26 cellular contexts compared by ENCODE assay signal in the genomic region with DNA sequence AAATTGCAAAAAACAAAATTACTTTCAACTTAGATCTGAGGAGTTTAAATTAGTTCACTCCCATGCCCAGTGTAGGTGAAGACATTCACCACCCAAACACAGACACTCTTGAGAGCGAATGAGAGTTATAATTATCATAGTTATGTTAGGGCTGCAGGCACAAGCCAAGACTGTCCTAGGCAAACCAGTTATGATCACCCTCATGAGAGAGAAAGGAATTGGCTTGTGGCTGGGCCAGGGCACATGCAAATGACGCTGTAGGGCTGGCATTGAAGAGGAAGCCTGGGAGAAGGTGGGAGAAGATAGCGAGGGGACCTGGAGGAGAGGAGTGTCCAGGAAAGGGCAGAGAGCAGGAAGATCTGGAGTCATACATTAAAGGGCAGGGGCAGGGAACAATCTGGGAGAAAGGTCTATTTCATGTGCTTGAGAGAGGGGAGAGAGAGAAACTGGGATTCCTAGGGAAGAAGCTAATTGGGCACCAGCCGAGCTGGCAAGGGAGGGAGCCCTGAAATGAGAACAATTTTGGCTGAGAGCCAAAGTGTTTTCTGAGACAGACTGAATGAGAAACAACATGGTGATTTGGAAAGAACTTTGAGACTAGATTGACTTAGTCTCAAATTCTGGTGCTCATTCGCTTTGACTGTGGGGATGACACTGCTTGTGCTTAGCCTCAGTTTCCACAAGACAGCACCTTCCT.
DNase-seq lines count a peak whose midpoint lies in the region; TF ChIP-seq lines count a peak whose summit lies in the region.
"Had no signal": no experiment of that assay in that cellular context is flagged by ENCODE, and none has a peak within 500 bp of the region (broad histone marks: within the 10 kb centered on the region; RNA-seq: fewer than 3 reads in every experiment).

No MANE protein-coding gene starts in this region.

- no peaks in the 10 kb centered on the region for H3K27me3 ChIP-seq in Peyer's patch
- H3K27me3 ChIP-seq: BLaER1 treated with 17β-estradiol and CSF1 and Interleukin-3, amounts not matched to agents 10 nM and 100 nM; body of pancreas; suprapubic skin; uterus had no signal

- DNase-seq in NCI-H2171 treated with DMSO at 0.1 percent for 48 hours (lab: John Stamatoyannopoulos, UW) = peak; percentile 1
- no peak for DNase-seq in NCI-H2171 (lab: John Stamatoyannopoulos, UW)
- DNase-seq in EH (ENCODE audit: low read depth) = peak; percentile 45
- DNase-seq in NCI-H69 (lab: John Stamatoyannopoulos, UW) = peak; percentile 81
- peak; percentile 9 for DNase-seq in midbrain (lab: John Stamatoyannopoulos, UW)
- no peak for DNase-seq in NCI-H1930 (lab: John Stamatoyannopoulos, UW)
- no peak for DNase-seq in stimulated activated naive CD4-positive, alpha-beta T cell (lab: John Stamatoyannopoulos, UW)
- no peak for DNase-seq in Peyer's patch
- DNase-seq: activated CD4-positive, alpha-beta T cell treated with anti-CD3 and anti-CD28 coated beads for 36 hours; activated CD8-positive, alpha-beta memory T cell treated with anti-CD3 and anti-CD28 coated beads for 24 hours; activated gamma-delta T cell; activated naive CD8-positive, alpha-beta T cell treated with anti-CD3 and anti-CD28 coated beads, Interleukin-2, amount 50 U/mL, for 24 hours; activated T-cell treated with anti-CD3 and anti-CD28 coated beads, Interleukin-2, amount 50 U/mL, for 1 hour; body of pancreas; Caco-2; effector CD4-positive, alpha-beta T cell; mesendoderm; naive B cell; NCI-H1436 treated with DMSO at 0.1 percent for 48 hours; occipital lobe; spleen; stimulated activated CD4-positive, alpha-beta T cell treated with anti-CD3 and anti-CD28 coated beads, Interleukin-2, amount 100 ng/mL, for 48 hours; uterus had no signal

- TF ChIP-seq CTCF in Peyer's patch (IDR thresholded peaks at IDR 0.05) = no peak

- no peak overlapping the region for H3K27ac ChIP-seq in Peyer's patch
- H3K27ac ChIP-seq: BLaER1 treated with 17β-estradiol and CSF1 and Interleukin-3, amounts not matched to agents 10 nM and 100 nM; body of pancreas; hepatocyte; spleen; suprapubic skin; uterus had no signal

- H3K4me1 ChIP-seq in Peyer's patch = no peaks in the 10 kb centered on the region
- H3K4me1 ChIP-seq: BLaER1 treated with 17β-estradiol and CSF1 and Interleukin-3, amounts not matched to agents 10 nM and 100 nM; body of pancreas; Caco-2; spleen; uterus had no signal

- H3K9me3 ChIP-seq in Peyer's patch = no peaks in the 10 kb centered on the region
- H3K9me3 ChIP-seq: BLaER1 treated with 17β-estradiol and CSF1 and Interleukin-3, amounts not matched to agents 10 nM and 100 nM; body of pancreas; Caco-2; spleen; suprapubic skin; uterus had no signal

- TF ChIP-seq POLR2A in Peyer's patch (IDR thresholded peaks at IDR 0.05) = no peak

- H3K4me3 ChIP-seq in Peyer's patch = no peak overlapping the region
- H3K4me3 ChIP-seq: BLaER1 treated with 17β-estradiol and CSF1 and Interleukin-3, amounts not matched to agents 10 nM and 100 nM; body of pancreas; hepatocyte; spleen; suprapubic skin; uterus had no signal

- H3K36me3 ChIP-seq in Peyer's patch = no peaks in the 10 kb centered on the region
- H3K36me3 ChIP-seq: BLaER1 treated with 17β-estradiol and CSF1 and Interleukin-3, amounts not matched to agents 10 nM and 100 nM; spleen; suprapubic skin; uterus had no signal

Comparison
In these comparisons a context has a peak if more than half of its experiments do, and no peak if none do; other contexts are left out.
1. DNase-seq: peak in NCI-H2171 treated with DMSO at 0.1 percent for 48 hours (single experiment), EH (single experiment), NCI-H69 (single experiment) and midbrain (single experiment); none in NCI-H2171 (single experiment), NCI-H1930 (0 of 2), stimulated activated naive CD4-positive, alpha-beta T cell (0 of 6) and Peyer's patch (0 of 3).